1 cellular context compared by ENCODE assay signal in genomic region chr10:38008006-38008405, GRCh38.
A peak's percentile ranks its signal among the peaks of the same experiment; 100 is the strongest.
TF ChIP-seq lines count a peak whose summit lies in the region.

No MANE protein-coding gene starts in this region.

TF ChIP-seq in HepG2, 621 proteins besides CTCF, POLR2A, EP300 and RAD21 (continued from another document):
- no peak for TF ChIP-seq GFI1 (CRISPR knock-in tag; IDR thresholded peaks at IDR 0.05; ENCODE audit: borderline replicate concordance)
- TF ChIP-seq HMGXB3 (CRISPR knock-in tag; IDR thresholded peaks at IDR 0.05; ENCODE audit: borderline replicate concordance): peak; percentile 93
